ENCODE assay signal across 1 cellular context in the genomic region with DNA sequence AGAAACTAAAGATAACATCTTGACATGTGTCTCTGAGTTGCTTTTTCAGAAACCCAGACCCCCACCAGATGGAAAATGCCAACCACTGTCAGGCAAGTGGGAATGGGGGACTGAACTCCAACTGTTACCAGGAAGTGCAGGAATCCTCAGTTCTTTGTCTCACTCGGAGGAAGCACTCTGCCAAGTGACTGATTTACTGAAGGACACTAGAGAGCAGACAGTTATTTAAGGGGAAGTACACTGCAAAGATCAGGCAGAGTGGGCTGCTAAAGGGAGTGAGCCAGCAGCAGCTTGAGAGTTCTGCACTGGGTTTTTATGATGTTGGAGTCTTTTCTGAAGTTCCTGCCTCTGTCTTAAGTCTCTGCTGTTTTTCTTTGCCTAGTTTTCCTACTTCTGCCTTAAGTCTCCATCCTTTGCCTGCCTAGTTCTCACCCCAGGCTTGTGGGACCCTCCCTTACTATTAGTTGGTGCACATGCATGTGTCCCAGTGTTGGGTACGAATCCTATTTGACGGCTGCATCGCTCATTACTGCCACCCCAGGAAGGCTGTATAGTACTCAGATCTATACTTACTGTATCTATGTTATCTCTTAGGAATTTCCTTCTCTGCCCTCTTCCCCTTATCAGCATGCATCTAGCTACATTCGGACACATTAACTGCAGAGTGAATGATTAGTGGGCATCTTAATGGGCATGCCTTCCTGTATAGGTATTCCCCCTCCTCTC.
TF ChIP-seq lines count a peak whose summit lies in the region.

No MANE protein-coding gene starts in this region.

TF ChIP-seq in GM12878, 131 proteins besides CTCF, POLR2A, EP300 and RAD21 (continued from another document):
- TF ChIP-seq, protein P1, sequence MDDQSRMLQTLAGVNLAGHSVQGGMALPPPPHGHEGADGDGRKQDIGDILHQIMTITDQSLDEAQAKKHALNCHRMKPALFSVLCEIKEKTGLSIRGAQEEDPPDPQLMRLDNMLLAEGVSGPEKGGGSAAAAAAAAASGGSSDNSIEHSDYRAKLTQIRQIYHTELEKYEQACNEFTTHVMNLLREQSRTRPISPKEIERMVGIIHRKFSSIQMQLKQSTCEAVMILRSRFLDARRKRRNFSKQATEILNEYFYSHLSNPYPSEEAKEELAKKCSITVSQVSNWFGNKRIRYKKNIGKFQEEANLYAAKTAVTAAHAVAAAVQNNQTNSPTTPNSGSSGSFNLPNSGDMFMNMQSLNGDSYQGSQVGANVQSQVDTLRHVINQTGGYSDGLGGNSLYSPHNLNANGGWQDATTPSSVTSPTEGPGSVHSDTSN (IDR thresholded peaks at IDR 0.05; ENCODE audit: insufficient replicate concordance, low read depth, low read length) = no peak
- TF ChIP-seq, protein P2, sequence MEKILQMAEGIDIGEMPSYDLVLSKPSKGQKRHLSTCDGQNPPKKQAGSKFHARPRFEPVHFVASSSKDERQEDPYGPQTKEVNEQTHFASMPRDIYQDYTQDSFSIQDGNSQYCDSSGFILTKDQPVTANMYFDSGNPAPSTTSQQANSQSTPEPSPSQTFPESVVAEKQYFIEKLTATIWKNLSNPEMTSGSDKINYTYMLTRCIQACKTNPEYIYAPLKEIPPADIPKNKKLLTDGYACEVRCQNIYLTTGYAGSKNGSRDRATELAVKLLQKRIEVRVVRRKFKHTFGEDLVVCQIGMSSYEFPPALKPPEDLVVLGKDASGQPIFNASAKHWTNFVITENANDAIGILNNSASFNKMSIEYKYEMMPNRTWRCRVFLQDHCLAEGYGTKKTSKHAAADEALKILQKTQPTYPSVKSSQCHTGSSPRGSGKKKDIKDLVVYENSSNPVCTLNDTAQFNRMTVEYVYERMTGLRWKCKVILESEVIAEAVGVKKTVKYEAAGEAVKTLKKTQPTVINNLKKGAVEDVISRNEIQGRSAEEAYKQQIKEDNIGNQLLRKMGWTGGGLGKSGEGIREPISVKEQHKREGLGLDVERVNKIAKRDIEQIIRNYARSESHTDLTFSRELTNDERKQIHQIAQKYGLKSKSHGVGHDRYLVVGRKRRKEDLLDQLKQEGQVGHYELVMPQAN (conservative IDR thresholded peaks at IDR 0.05) = no peak
- TF ChIP-seq, protein P3, sequence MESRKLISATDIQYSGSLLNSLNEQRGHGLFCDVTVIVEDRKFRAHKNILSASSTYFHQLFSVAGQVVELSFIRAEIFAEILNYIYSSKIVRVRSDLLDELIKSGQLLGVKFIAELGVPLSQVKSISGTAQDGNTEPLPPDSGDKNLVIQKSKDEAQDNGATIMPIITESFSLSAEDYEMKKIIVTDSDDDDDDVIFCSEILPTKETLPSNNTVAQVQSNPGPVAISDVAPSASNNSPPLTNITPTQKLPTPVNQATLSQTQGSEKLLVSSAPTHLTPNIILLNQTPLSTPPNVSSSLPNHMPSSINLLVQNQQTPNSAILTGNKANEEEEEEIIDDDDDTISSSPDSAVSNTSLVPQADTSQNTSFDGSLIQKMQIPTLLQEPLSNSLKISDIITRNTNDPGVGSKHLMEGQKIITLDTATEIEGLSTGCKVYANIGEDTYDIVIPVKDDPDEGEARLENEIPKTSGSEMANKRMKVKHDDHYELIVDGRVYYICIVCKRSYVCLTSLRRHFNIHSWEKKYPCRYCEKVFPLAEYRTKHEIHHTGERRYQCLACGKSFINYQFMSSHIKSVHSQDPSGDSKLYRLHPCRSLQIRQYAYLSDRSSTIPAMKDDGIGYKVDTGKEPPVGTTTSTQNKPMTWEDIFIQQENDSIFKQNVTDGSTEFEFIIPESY (IDR thresholded peaks at IDR 0.05) = no peak
- no peak for TF ChIP-seq STAT1 (conservative IDR thresholded peaks at IDR 0.05)
- TF ChIP-seq MEF2A (IDR thresholded peaks at IDR 0.05; ENCODE audit: insufficient read depth, low read depth, low read length) = no peak
